ENCODE assay signal across 8 cellular contexts in genomic region chr14:105481886-105482454, GRCh38. TPM values are rescaled to one million over a fixed set of nuclear protein-coding genes. Genes with fewer than 3 reads are reported as not detected.
DNase-seq lines count a peak whose midpoint lies in the region; ATAC-seq and TF ChIP-seq lines count a peak whose summit lies in the region.

No MANE protein-coding gene starts in this region.

- H3K4me2 ChIP-seq in OCI-LY1 (ENCODE audit: low read length): peak overlapping the region; percentile 25; the same call in 1 of the 2 replicates

- H3K79me2 ChIP-seq in OCI-LY1 (ENCODE audit: insufficient read depth, low read length): no peaks in the 10 kb centered on the region

- H3K4me3 ChIP-seq in BJ (ENCODE audit: low read depth, low read length) (peak overlapping the region; percentile 42; the same call in 1 of the 2 replicates), OCI-LY1 (ENCODE audit: low read depth, low read length, poor library complexity, severe bottlenecking) (no peak overlapping the region), mucosa of rectum (ENCODE audit: low read length in 2 of 2) (peak overlapping the region; percentile 20 to 33)

- CTCF ChIA-PET in BJ (lab: Yijun Ruan, JAX): interaction anchor here (1.0 to 3.3 kb wide), 13 partner anchors 8 to 222 kb away, joined by 3 to 61 read pairs (median 7); no protein-coding TSS in a partner anchor

- H3K36me3 ChIP-seq in BJ (ENCODE audit: control insufficient read depth, insufficient read depth, low read length): no peaks in the 10 kb centered on the region
- no peaks in the 10 kb centered on the region for H3K36me3 ChIP-seq in OCI-LY1 (ENCODE audit: insufficient read depth, low read length)
- no peaks in the 10 kb centered on the region for H3K36me3 ChIP-seq in mucosa of rectum (ENCODE audit: control insufficient read depth in 2 of 2, insufficient read depth in 2 of 2, low read length in 2 of 2)

- TF ChIP-seq CTCF in BJ (IDR thresholded peaks at IDR 0.05; ENCODE audit: insufficient read depth, low read depth, low read length) (peak; percentile 31), OCI-LY1 (IDR thresholded peaks at IDR 0.05; ENCODE audit: low read length) (peak; percentile 38; the same call in 1 of the 2 replicates)

- H3K9ac ChIP-seq in OCI-LY1 (ENCODE audit: low read length) (no peak overlapping the region), mucosa of rectum (ENCODE audit: low read depth in 1 of 2, low read length in 2 of 2) (peak overlapping the region; percentile 61 to 69)

- H2AFZ ChIP-seq in OCI-LY1 (ENCODE audit: low read length): no peak overlapping the region

- no peaks in the 10 kb centered on the region for H3K9me3 ChIP-seq in OCI-LY1 (ENCODE audit: low read length)
- H3K9me3 ChIP-seq in mucosa of rectum (ENCODE audit: control insufficient read depth in 2 of 2, low read length in 2 of 2): no peaks in the 10 kb centered on the region

- peaks cover 25% of the 10 kb centered on the region for H3K4me1 ChIP-seq in OCI-LY1 (ENCODE audit: insufficient read depth, low read length, severe bottlenecking)
- peaks cover 56 to 61% of the 10 kb centered on the region in 2 donors for H3K4me1 ChIP-seq in mucosa of rectum (ENCODE audit: control insufficient read depth in 2 of 2, insufficient read depth in 2 of 2, low read length in 2 of 2)

- H4K20me1 ChIP-seq in OCI-LY1 (ENCODE audit: insufficient read depth, low read length): no peaks in the 10 kb centered on the region

- peak; percentile 84 for DNase-seq in BJ (ENCODE audit: low read depth)
- peak; percentile 92 for DNase-seq in HuH-7 (ENCODE audit: low spot score)
- DNase-seq in activated T-cell treated with anti-CD3 and anti-CD28 coated beads for 48 hours (ENCODE audit: low read depth): peak; percentile 88
- peak; percentile 84 for DNase-seq in epithelial cell of prostate (ENCODE audit: low read depth, low spot score)
- peak; percentile 85 for DNase-seq in stimulated activated CD8-positive, alpha-beta memory T cell treated with anti-CD3 and anti-CD28 coated beads, Interleukin-4, amount 100 ng/mL, for 24 hours (ENCODE audit: low read depth)

- H3K27ac ChIP-seq in OCI-LY1 (ENCODE audit: low read depth, low read length, poor library complexity, severe bottlenecking): no peak overlapping the region
- H3K27ac ChIP-seq in epithelial cell of prostate: peak overlapping the region; percentile 82
- peak overlapping the region; percentile 94 to 99 for H3K27ac ChIP-seq in mucosa of rectum (ENCODE audit: low read depth in 2 of 2, low read length in 2 of 2)

- H3F3A ChIP-seq in OCI-LY1 (ENCODE audit: insufficient read depth, low read length): no peaks in the 10 kb centered on the region

- H3K27me3 ChIP-seq in BJ (ENCODE audit: control insufficient read depth, insufficient read depth, low read length) (peaks cover 6% of the 10 kb centered on the region; the same call in 1 of the 2 replicates), OCI-LY1 (ENCODE audit: insufficient read depth, low read length) (peaks cover 32% of the 10 kb centered on the region), mucosa of rectum (ENCODE audit: control insufficient read depth in 2 of 2, insufficient read depth in 2 of 2, low read length in 2 of 2) (peaks cover 9 to 14% of the 10 kb centered on the region in 2 donors)

- POLR2A ChIA-PET in BJ (lab: Charles Lee): no interaction called here

- ATAC-seq in GM19452 (IDR thresholded peaks at IDR 0.05; ENCODE audit: unreplicated experiment): peak; percentile 54

- no peaks in the 10 kb centered on the region for H3K9me2 ChIP-seq in OCI-LY1 (ENCODE audit: low read depth, low read length)

RNA-seq across cellular contexts. Expression of gene CRIP1, which starts 4.7 kb away (rescaled TPM):
- polyA plus RNA-seq in BJ (2011; rRNA removed): 0.90 and 1.4 TPM in 2 replicates
- polyA minus RNA-seq in BJ (2011; rRNA and poly(A)+ RNA removed): 3.1 and 3.9 TPM in 2 replicates

RNA-seq across cellular contexts. Expression of gene CRIP2, which starts 7.3 kb away (rescaled TPM):
- 8.0 and 19.5 TPM in 2 replicates for polyA plus RNA-seq in BJ (2011; rRNA removed)
- 3.0 and 5.3 TPM in 2 replicates for polyA minus RNA-seq in BJ (2011; rRNA and poly(A)+ RNA removed)

RNA-seq across cellular contexts. Expression of gene TEDC1, which starts 9.1 kb away (rescaled TPM):
- polyA plus RNA-seq in BJ (2011; rRNA removed): 3.3 and 6.4 TPM in 2 replicates
- polyA minus RNA-seq in BJ (2011; rRNA and poly(A)+ RNA removed): 1.3 and 2.2 TPM in 2 replicates

RNA-seq across cellular contexts. Expression of gene TMEM121, which starts 44.4 kb away (rescaled TPM):
- 4.0 and 4.6 TPM in 2 replicates for polyA plus RNA-seq in BJ (2011; rRNA removed)
- polyA minus RNA-seq in BJ (2011; rRNA and poly(A)+ RNA removed): 1.0 and 1.2 TPM in 2 replicates
